ENCODE assay signal across 28 cellular contexts in the genomic region with DNA sequence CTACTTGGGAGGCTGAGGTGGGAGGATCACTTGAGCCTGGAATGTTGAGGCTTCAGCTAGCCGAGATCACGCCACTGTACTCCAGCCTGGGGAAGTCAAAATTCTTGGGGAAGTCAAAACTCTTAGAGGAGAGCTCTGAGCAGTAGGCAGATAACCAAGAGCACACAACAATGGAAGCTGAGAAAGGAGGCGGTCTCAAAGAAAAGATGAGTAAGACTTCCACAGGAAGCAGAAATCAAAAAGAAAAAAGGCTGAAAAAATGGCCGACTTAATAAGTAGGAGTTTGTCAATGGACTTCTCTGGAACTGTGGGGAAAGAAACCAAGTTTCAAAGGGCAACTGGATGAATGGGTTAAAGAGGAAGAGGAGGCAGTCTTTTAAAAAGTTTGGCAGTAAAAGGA. TPM values are rescaled to one million over a fixed set of nuclear protein-coding genes. Genes with fewer than 3 reads are reported as not detected.
DNase-seq lines count a peak whose midpoint lies in the region; ATAC-seq, FAIRE-seq and TF ChIP-seq lines count a peak whose summit lies in the region.
"Had no signal": no experiment of that assay in that cellular context is flagged by ENCODE, and none has a peak within 500 bp of the region (broad histone marks: within the 10 kb centered on the region; RNA-seq: fewer than 3 reads in every experiment).

No MANE protein-coding gene starts in this region.

- H3K27ac ChIP-seq in endothelial cell of umbilical vein (ENCODE audit: insufficient read depth, low read depth, low read length): peak overlapping the region; percentile 48
- H3K27ac ChIP-seq: skin epidermis, testis had no signal

- H3K9me3 ChIP-seq in endothelial cell of umbilical vein (replicated peaks; ENCODE audit: control insufficient read depth, insufficient read depth, low read length): no peaks in the 10 kb centered on the region
- H3K9me3 ChIP-seq: BE2C, SK-N-SH, testis had no signal

- no peak overlapping the region for H3K9ac ChIP-seq in endothelial cell of umbilical vein (replicated peaks; ENCODE audit: extremely low read depth, insufficient read depth, low read length)
- H3K9ac ChIP-seq: SK-N-SH had no signal

- no peaks in the 10 kb centered on the region for H4K20me1 ChIP-seq in endothelial cell of umbilical vein (replicated peaks; ENCODE audit: control insufficient read depth, extremely low read depth, insufficient read depth, low read length)

- H3K4me3 Mint-ChIP-seq in activated naive CD4-positive, alpha-beta T cell treated with anti-CD3 and anti-CD28 coated beads for 36 hours: no peak overlapping the region
- H3K4me3 Mint-ChIP-seq in activated naive CD8-positive, alpha-beta T cell: peak overlapping the region; percentile 31
- H3K4me3 Mint-ChIP-seq: activated CD4-positive, alpha-beta memory T cell treated with anti-CD3 and anti-CD28 coated beads, Interleukin-2, amount 10 ng/mL, durations not matched to agents 7 days and 5 days; immature natural killer cell; neural crest cell; T-helper 1 cell treated with Interleukin-12 subunit alpha and Interleukin-12 subunit beta and Interleukin-4 antibody, amounts not matched to agents 30 μg/mL and 1 μg/mL, for 36 hours had no signal

- no peaks in the 10 kb centered on the region for H3K36me3 ChIP-seq in endothelial cell of umbilical vein (ENCODE audit: control insufficient read depth in 2 of 2, extremely low read depth in 1 of 2, insufficient read depth in 2 of 2, low read length in 2 of 2)
- H3K36me3 ChIP-seq: BE2C had no signal

- TF ChIP-seq POLR2A in endothelial cell of umbilical vein (IDR thresholded peaks at IDR 0.05; ENCODE audit: low read depth, low read length): no peak

- no peaks in the 10 kb centered on the region for H3K79me2 ChIP-seq in endothelial cell of umbilical vein (ENCODE audit: control insufficient read depth, insufficient read depth, low read length)

- peak overlapping the region; percentile 12 to 53 for H3K27ac Mint-ChIP-seq in activated naive CD4-positive, alpha-beta T cell treated with anti-CD3 and anti-CD28 coated beads, Interleukin-2, amount 50 U/mL, for 72 hours
- no peak overlapping the region for H3K27ac Mint-ChIP-seq in activated naive CD4-positive, alpha-beta T cell treated with anti-CD3 and anti-CD28 coated beads for 36 hours
- peak overlapping the region; percentile 84 for H3K27ac Mint-ChIP-seq in activated naive CD8-positive, alpha-beta T cell
- H3K27ac Mint-ChIP-seq: activated CD4-positive, alpha-beta memory T cell treated with anti-CD3 and anti-CD28 coated beads, Interleukin-2, amount 10 ng/mL, durations not matched to agents 7 days and 5 days; immature natural killer cell; T-helper 1 cell treated with Interleukin-12 subunit alpha and Interleukin-12 subunit beta and Interleukin-4 antibody, amounts not matched to agents 30 μg/mL and 1 μg/mL, for 36 hours had no signal

- H3K27me3 ChIP-seq in endothelial cell of umbilical vein (ENCODE audit: control insufficient read depth in 2 of 2, insufficient read depth in 2 of 2, low read length in 2 of 2): no peaks in the 10 kb centered on the region
- H3K27me3 ChIP-seq: BE2C, testis had no signal

- H3K27me3 Mint-ChIP-seq in activated naive CD4-positive, alpha-beta T cell treated with anti-CD3 and anti-CD28 coated beads for 36 hours (ENCODE audit: low read depth): no peaks in the 10 kb centered on the region
- no peaks in the 10 kb centered on the region for H3K27me3 Mint-ChIP-seq in activated naive CD8-positive, alpha-beta T cell
- H3K27me3 Mint-ChIP-seq: activated CD4-positive, alpha-beta memory T cell treated with anti-CD3 and anti-CD28 coated beads, Interleukin-2, amount 10 ng/mL, durations not matched to agents 7 days and 5 days had no signal

- ATAC-seq in activated naive CD4-positive, alpha-beta T cell treated with anti-CD3 and anti-CD28 coated beads, Interleukin-2, amount 50 U/mL, for 72 hours: no peak
- ATAC-seq in GM19035 (IDR thresholded peaks at IDR 0.05; ENCODE audit: unreplicated experiment): no peak
- ATAC-seq: left cardiac atrium had no signal

- H2AFZ ChIP-seq in endothelial cell of umbilical vein (ENCODE audit: low read depth, low read length): peak overlapping the region; percentile 46

- H3K36me3 Mint-ChIP-seq in activated naive CD4-positive, alpha-beta T cell treated with anti-CD3 and anti-CD28 coated beads, Interleukin-2, amount 50 U/mL, for 72 hours: peaks cover 9 to 24% of the 10 kb centered on the region in 2 donors
- peaks cover 8% of the 10 kb centered on the region for H3K36me3 Mint-ChIP-seq in activated naive CD4-positive, alpha-beta T cell treated with anti-CD3 and anti-CD28 coated beads for 36 hours (ENCODE audit: low read depth)
- peaks cover 13% of the 10 kb centered on the region for H3K36me3 Mint-ChIP-seq in activated naive CD8-positive, alpha-beta T cell

- H3K4me2 ChIP-seq in endothelial cell of umbilical vein (ENCODE audit: insufficient read depth, low read length): peak overlapping the region; percentile 10
- H3K4me2 ChIP-seq: SK-N-SH had no signal

- peaks cover 12% of the 10 kb centered on the region for H3K4me1 ChIP-seq in endothelial cell of umbilical vein (ENCODE audit: control insufficient read depth, extremely low read depth, insufficient read depth, low read length)

- POLR2A ChIA-PET in endothelial cell of umbilical vein (lab: Charles Lee): no interaction called here

- TF ChIP-seq CTCF in endothelial cell of umbilical vein (IDR thresholded peaks at IDR 0.05; ENCODE audit: extremely low read depth in 1 of 2, insufficient read depth in 1 of 2, low read depth in 1 of 2, low read length in 2 of 2): no peak

- BruUV-seq in endothelial cell of umbilical vein (replicated peaks; lab: Mats Ljungman, UMichigan): no TSS peak

- peaks cover 6 to 15% of the 10 kb centered on the region in 2 donors for H3K9me3 Mint-ChIP-seq in activated naive CD4-positive, alpha-beta T cell treated with anti-CD3 and anti-CD28 coated beads, Interleukin-2, amount 50 U/mL, for 72 hours
- no peaks in the 10 kb centered on the region for H3K9me3 Mint-ChIP-seq in activated naive CD4-positive, alpha-beta T cell treated with anti-CD3 and anti-CD28 coated beads for 36 hours
- peaks cover 4% of the 10 kb centered on the region for H3K9me3 Mint-ChIP-seq in activated naive CD8-positive, alpha-beta T cell (ENCODE audit: low read depth)
- H3K9me3 Mint-ChIP-seq: immature natural killer cell had no signal

- peaks cover 37% of the 10 kb centered on the region for H3K4me1 Mint-ChIP-seq in activated naive CD4-positive, alpha-beta T cell treated with anti-CD3 and anti-CD28 coated beads for 36 hours (ENCODE audit: low read depth)
- peaks cover 47% of the 10 kb centered on the region for H3K4me1 Mint-ChIP-seq in activated naive CD8-positive, alpha-beta T cell (ENCODE audit: low read depth)

- no peak for DNase-seq in activated naive CD4-positive, alpha-beta T cell treated with anti-CD3 and anti-CD28 coated beads, Interleukin-2, amount 50 U/mL, for 72 hours (ENCODE audit: low spot score in 2 of 2)
- DNase-seq in activated naive CD4-positive, alpha-beta T cell treated with anti-CD3 and anti-CD28 coated beads for 36 hours: no peak
- DNase-seq in endothelial cell of umbilical vein (ENCODE audit: low read depth, low spot score) (peak; percentile 24), NCI-H1417 treated with DMSO at 0.1 percent for 48 hours (lab: John Stamatoyannopoulos, UW) (no peak), NCI-H510A treated with DMSO at 0.1 percent for 48 hours (lab: John Stamatoyannopoulos, UW) (no peak)
- DNase-seq: activated CD4-positive, alpha-beta memory T cell treated with anti-CD3 and anti-CD28 coated beads, Interleukin-2, amount 10 ng/mL, durations not matched to agents 7 days and 5 days; activated CD4-positive, CD25-positive, alpha-beta regulatory T cell treated with anti-CD3 and anti-CD28 coated beads, Interleukin-2, amount 50 U/mL, for 72 hours; activated effector memory CD4-positive, alpha-beta T cell treated with Interleukin-2 at 50 U/mL for 16 hours; amniotic stem cell; BE2C; DMS153; effector CD8-positive, alpha-beta T cell; HCEC 1CT; immature natural killer cell; left cardiac atrium; NCI-H2029 treated with DMSO at 0.1 percent for 48 hours; NCI-H526; OCI-M1; SK-N-SH; stimulated activated naive CD4-positive, alpha-beta T cell treated with Interleukin-2 at 50 U/mL for 16 hours; testis had no signal

- intact Hi-C loops in activated naive CD4-positive, alpha-beta T cell treated with anti-CD3 and anti-CD28 coated beads for 36 hours (cut with micrococcal nuclease): no loop called here
- intact Hi-C loops in endothelial cell of umbilical vein (cut with micrococcal nuclease): no loop called here

- CTCF ChIA-PET in activated naive CD4-positive, alpha-beta T cell treated with anti-CD3 and anti-CD28 coated beads for 36 hours (lab: Charles Lee): interaction anchor here (0.8 kb wide), 1 partner anchor 123 kb away, joined by 3 read pairs; no protein-coding TSS in a partner anchor
- CTCF ChIA-PET in endothelial cell of umbilical vein (lab: Charles Lee): interaction anchor here (1.4 kb wide), 1 partner anchor 9 kb away, joined by 4 read pairs; no protein-coding TSS in a partner anchor

- FAIRE-seq in endothelial cell of umbilical vein (lab: Jason Lieb, UNC): peak; percentile 89
- FAIRE-seq: TTC549 had no signal

- H3K9me1 ChIP-seq in endothelial cell of umbilical vein (replicated peaks; ENCODE audit: control insufficient read depth, extremely low read depth, insufficient read depth, low read length): no peaks in the 10 kb centered on the region

- no peak overlapping the region for H3K4me3 ChIP-seq in endothelial cell of umbilical vein (replicated peaks in 1 of 3; ENCODE audit: insufficient read depth in 1 of 3, low read depth in 1 of 3, low read length in 3 of 3)
- H3K4me3 ChIP-seq: lung, skin epidermis, testis had no signal

- dilution Hi-C loops in endothelial cell of umbilical vein (cut with MboI; ENCODE audit: extremely low pct_ligation_motif_present, low sequenced_read_pairs): no loop called here

TF ChIP-seq in endothelial cell of umbilical vein, 7 proteins besides CTCF, POLR2A, EP300 and RAD21:
- TF ChIP-seq FOS (IDR thresholded peaks at IDR 0.05; ENCODE audit: borderline replicate concordance, insufficient read depth, low read length) (no peak), MYC (IDR thresholded peaks at IDR 0.05; ENCODE audit: low read depth, low read length) (no peak)

RNA-seq across cellular contexts. Expression of gene RAB30, which starts 32.1 kb away (rescaled TPM):
- total RNA-seq in activated naive CD4-positive, alpha-beta T cell treated with anti-CD3 and anti-CD28 coated beads, Interleukin-2, amount 50 U/mL, for 72 hours: 10 to 100 TPM in 1 of 2 donors, 1 to 10 TPM in 1; 8.7 to 12.1 TPM
- total RNA-seq in activated naive CD4-positive, alpha-beta T cell treated with anti-CD3 and anti-CD28 coated beads for 36 hours: 10 to 100 TPM in 1 of 2 experiments, 1 to 10 TPM in 1; 8.8 to 11.1 TPM
- 14.6 and 18.4 TPM in 2 replicates for total RNA-seq in endothelial cell of umbilical vein
- 3.1 and 4.1 TPM in 2 replicates for polyA plus RNA-seq in endothelial cell of umbilical vein
- 5.2 and 5.7 TPM in 2 replicates for polyA plus RNA-seq in endothelial cell of umbilical vein (2011; cell fraction: cytosol; rRNA removed)
- polyA plus RNA-seq in endothelial cell of umbilical vein (2011; cell fraction: nucleus; rRNA removed): 11.7 and 13.3 TPM in 2 replicates
- polyA plus RNA-seq in endothelial cell of umbilical vein (2012): 16.4 and 21.1 TPM in 2 replicates
- 23.1 and 27.7 TPM in 2 replicates for polyA minus RNA-seq in endothelial cell of umbilical vein
- 12.0 TPM for polyA minus RNA-seq in endothelial cell of umbilical vein (2011; cell fraction: cytosol; rRNA and poly(A)+ RNA removed)
- polyA minus RNA-seq in endothelial cell of umbilical vein (2011; cell fraction: nucleus; rRNA and poly(A)+ RNA removed): 17.1 and 23.0 TPM in 2 replicates
